Comparison of ENCODE assay signal across 16 cellular contexts in genomic region chr12:116244474-116245090, GRCh38. TPM values are rescaled to one million over a fixed set of nuclear protein-coding genes. Genes with fewer than 3 reads are reported as not detected.
DNase-seq lines count a peak whose midpoint lies in the region; ATAC-seq and TF ChIP-seq lines count a peak whose summit lies in the region.
"Had no signal": no experiment of that assay in that cellular context is flagged by ENCODE, and none has a peak within 500 bp of the region (broad histone marks: within the 10 kb centered on the region; RNA-seq: fewer than 3 reads in every experiment).

No MANE protein-coding gene starts in this region.

- 77% methylated on average over 6 of the region's 6 CpGs for WGBS in hepatocyte (ENCODE audit: low lambda C conversion rate, missing lambda C conversion rate)

- H3K27ac Mint-ChIP-seq in Calu3 (ENCODE audit: unreplicated experiment), result peak overlapping the region; percentile 32
- peak overlapping the region; percentile 82 for H3K27ac Mint-ChIP-seq in progenitor cell of endocrine pancreas

- H3K27me3 Mint-ChIP-seq in Calu3 (ENCODE audit: unreplicated experiment) (no peaks in the 10 kb centered on the region), progenitor cell of endocrine pancreas (no peaks in the 10 kb centered on the region)
- H3K27me3 Mint-ChIP-seq: stimulated activated naive B cell treated with anti-CD40 and anti-IgM and Interleukin-4, amounts not matched to agents 10 μg/mL and 1 μg/mL and 100 μg/mL, for 72 hours had no signal

- no peak for ATAC-seq in GM19023 (IDR thresholded peaks at IDR 0.05; ENCODE audit: unreplicated experiment)

- no peak overlapping the region for H2AFZ ChIP-seq in OCI-LY1 (ENCODE audit: low read length)
- H2AFZ ChIP-seq in hepatocyte, result no peak overlapping the region

- no TSS peak for BruUV-seq in Calu3 (replicated peaks; lab: Mats Ljungman, UMichigan)

- H3K27ac ChIP-seq in OCI-LY1 (ENCODE audit: low read depth, low read length, poor library complexity, severe bottlenecking) (peak overlapping the region; percentile 69), hepatocyte (peak overlapping the region; percentile 22)
- H3K27ac ChIP-seq: C4-2B had no signal

- no peaks in the 10 kb centered on the region for H3F3A ChIP-seq in OCI-LY1 (ENCODE audit: insufficient read depth, low read length)

- H3K4me3 Mint-ChIP-seq in Calu3 (ENCODE audit: low read depth, unreplicated experiment) (peak overlapping the region; percentile 1), progenitor cell of endocrine pancreas (ENCODE audit: low read depth) (no peak overlapping the region)

- no peaks in the 10 kb centered on the region for H3K9me2 ChIP-seq in OCI-LY1 (ENCODE audit: low read depth, low read length)
- H3K9me2 ChIP-seq in hepatocyte (replicated peaks; ENCODE audit: insufficient read depth), result no peaks in the 10 kb centered on the region

- H3K9ac ChIP-seq in OCI-LY1 (ENCODE audit: low read length), result no peak overlapping the region

- H3K36me3 Mint-ChIP-seq in Calu3 (ENCODE audit: insufficient read depth, unreplicated experiment) (peaks cover 12% of the 10 kb centered on the region), progenitor cell of endocrine pancreas (ENCODE audit: insufficient read depth) (peaks cover 7% of the 10 kb centered on the region)

- intact Hi-C loops in Calu3 (cut with micrococcal nuclease; ENCODE audit: unreplicated experiment), result no loop called here

- H3K9me3 ChIP-seq in OCI-LY1 (ENCODE audit: low read length) (no peaks in the 10 kb centered on the region; the same call in 1 of the 2 replicates), hepatocyte (ENCODE audit: low read depth) (no peaks in the 10 kb centered on the region)
- H3K9me3 ChIP-seq: breast epithelium had no signal

- H3K4me2 ChIP-seq in OCI-LY1 (ENCODE audit: low read length) (peak overlapping the region; percentile 11; the same call in 1 of the 2 replicates), hepatocyte (peak overlapping the region; percentile 32)

- H3K36me3 ChIP-seq in OCI-LY1 (ENCODE audit: insufficient read depth, low read length), result no peaks in the 10 kb centered on the region
- no peaks in the 10 kb centered on the region for H3K36me3 ChIP-seq in hepatocyte (replicated peaks; ENCODE audit: insufficient read depth, low read depth)
- H3K36me3 ChIP-seq: breast epithelium had no signal

- H3K4me1 ChIP-seq in OCI-LY1 (ENCODE audit: insufficient read depth, low read length, severe bottlenecking) (peaks cover 35% of the 10 kb centered on the region), hepatocyte (ENCODE audit: insufficient read depth) (peaks cover 23% of the 10 kb centered on the region)

- H4K20me1 ChIP-seq in OCI-LY1 (ENCODE audit: insufficient read depth, low read length) (no peaks in the 10 kb centered on the region), hepatocyte (ENCODE audit: insufficient read depth, poor library complexity, severe bottlenecking) (peaks cover 97% of the 10 kb centered on the region)

- DNase-seq in Calu3, result no peak
- DNase-seq in hepatocyte (ENCODE audit: low spot score), result no peak
- DNase-seq in progenitor cell of endocrine pancreas (ENCODE audit: low spot score, unreplicated experiment), result no peak
- no peak for DNase-seq in SHP77 treated with DMSO at 0.1 percent for 48 hours (lab: John Stamatoyannopoulos, UW)
- no peak for DNase-seq in NCI-H187 (lab: John Stamatoyannopoulos, UW)
- DNase-seq: activated CD8-positive, alpha-beta memory T cell treated with anti-CD3 and anti-CD28 coated beads for 24 hours; activated gamma-delta T cell treated with Interleukin-2 at 50 U/mL for 16 hours; effector memory CD4-positive, alpha-beta T cell; KG1; NCI-H1417 treated with DMSO at 0.1 percent for 48 hours; stimulated activated naive B cell treated with anti-CD40 and anti-IgM and Interleukin-4, amounts not matched to agents 10 μg/mL and 1 μg/mL and 100 μg/mL, for 72 hours had no signal

- H3K9me3 Mint-ChIP-seq in Calu3 (ENCODE audit: low read depth, unreplicated experiment) (no peaks in the 10 kb centered on the region), progenitor cell of endocrine pancreas (ENCODE audit: low read depth) (peaks cover 3% of the 10 kb centered on the region)
- H3K9me3 Mint-ChIP-seq: stimulated activated naive B cell treated with anti-CD40 and anti-IgM and Interleukin-4, amounts not matched to agents 10 μg/mL and 1 μg/mL and 100 μg/mL, for 72 hours had no signal

- H3K4me1 Mint-ChIP-seq in Calu3 (ENCODE audit: low read depth, unreplicated experiment) (peaks cover 35% of the 10 kb centered on the region), progenitor cell of endocrine pancreas (ENCODE audit: low read depth) (peaks cover 49% of the 10 kb centered on the region)

- no peak overlapping the region for H3K4me3 ChIP-seq in OCI-LY1 (ENCODE audit: low read depth, low read length, poor library complexity, severe bottlenecking)
- no peak overlapping the region for H3K4me3 ChIP-seq in hepatocyte
- H3K4me3 ChIP-seq: breast epithelium, lung had no signal

- no peak for TF ChIP-seq CTCF in Calu3 (IDR thresholded peaks at IDR 0.05; ENCODE audit: unreplicated experiment)
- TF ChIP-seq CTCF in OCI-LY1 (IDR thresholded peaks at IDR 0.05; ENCODE audit: low read length), result no peak
- no peak for TF ChIP-seq CTCF in hepatocyte (IDR thresholded peaks at IDR 0.05; ENCODE audit: poor library complexity)
- TF ChIP-seq CTCF in progenitor cell of endocrine pancreas (IDR thresholded peaks at IDR 0.05; ENCODE audit: unreplicated experiment), result no peak

- CTCF ChIA-PET in Calu3 (lab: Charles Lee), result interaction anchor here (0.9 to 1.5 kb wide), 2 partner anchors 18 kb away, joined by 3 read pairs; no protein-coding TSS in a partner anchor

- H3K27me3 ChIP-seq in OCI-LY1 (ENCODE audit: insufficient read depth, low read length) (no peaks in the 10 kb centered on the region), hepatocyte (no peaks in the 10 kb centered on the region)
- H3K27me3 ChIP-seq: breast epithelium had no signal

- H3K79me2 ChIP-seq in OCI-LY1 (ENCODE audit: insufficient read depth, low read length), result peaks cover 53% of the 10 kb centered on the region
- H3K79me2 ChIP-seq in hepatocyte, result peaks cover 97% of the 10 kb centered on the region

RNA-seq across cellular contexts. Expression of gene MED13L, which starts 32.9 kb away (rescaled TPM):
- total RNA-seq in Calu3 (2022), result 89.0 and 89.6 TPM in 2 replicates
- 122 and 135 TPM in 2 replicates for total RNA-seq in hepatocyte
- polyA plus RNA-seq in hepatocyte, result 23.7 and 23.9 TPM in 2 replicates
- 141 and 151 TPM in 2 replicates for total RNA-seq in progenitor cell of endocrine pancreas
